10 cellular contexts compared by ENCODE assay signal in genomic region chr13:31965361-31966066, GRCh38.
DNase-seq lines count a peak whose midpoint lies in the region; ATAC-seq, FAIRE-seq and TF ChIP-seq lines count a peak whose summit lies in the region.
"Had no signal": no experiment of that assay in that cellular context is flagged by ENCODE, and none has a peak within 500 bp of the region (broad histone marks: within the 10 kb centered on the region; RNA-seq: fewer than 3 reads in every experiment).

No MANE protein-coding gene starts in this region.

- DNase-seq in heart left ventricle = no peak
- no peak for DNase-seq in right atrium auricular region (ENCODE audit: low spot score)
- DNase-seq in endothelial cell of umbilical vein (ENCODE audit: low read depth, low spot score) = peak; percentile 54
- DNase-seq in T-helper 1 cell = no peak
- DNase-seq in NCI-H2107 treated with DMSO at 0.1 percent for 48 hours (lab: John Stamatoyannopoulos, UW; ENCODE audit: unreplicated experiment) = no peak
- DNase-seq in DMS153 treated with DMSO at 0.1 percent for 48 hours (lab: John Stamatoyannopoulos, UW; ENCODE audit: unreplicated experiment) = no peak
- no peak for DNase-seq in activated CD4-positive, alpha-beta T cell treated with anti-CD3 and anti-CD28 coated beads for 48 hours
- DNase-seq: NCI-H774 had no signal

- no peak overlapping the region for H2AFZ ChIP-seq in endothelial cell of umbilical vein (ENCODE audit: low read depth, low read length)

- peak; percentile 40 for FAIRE-seq in endothelial cell of umbilical vein (lab: Jason Lieb, UNC)

- 9 to 20% (median 11%) methylated on average over 3 of the region's 3 CpGs for WGBS in heart left ventricle, 4 donors

- no peaks in the 10 kb centered on the region for H3K79me2 ChIP-seq in endothelial cell of umbilical vein (ENCODE audit: control insufficient read depth, insufficient read depth, low read length)

- TF ChIP-seq CTCF in heart left ventricle (IDR thresholded peaks at IDR 0.05) (no peak), right atrium auricular region (IDR thresholded peaks at IDR 0.05) (no peak), endothelial cell of umbilical vein (IDR thresholded peaks at IDR 0.05; ENCODE audit: extremely low read depth in 1 of 2, insufficient read depth in 1 of 2, low read depth in 1 of 2, low read length in 2 of 2) (no peak)

- H3K9me3 ChIP-seq in heart left ventricle (no peaks in the 10 kb centered on the region), right atrium auricular region (no peaks in the 10 kb centered on the region), endothelial cell of umbilical vein (replicated peaks; ENCODE audit: control insufficient read depth, insufficient read depth, low read length) (no peaks in the 10 kb centered on the region)

- H3K36me3 ChIP-seq in heart left ventricle (peaks cover 0 to under 1% (median 0%) of the 10 kb centered on the region in 9 donors), right atrium auricular region (no peaks in the 10 kb centered on the region), endothelial cell of umbilical vein (ENCODE audit: control insufficient read depth in 2 of 2, extremely low read depth in 1 of 2, insufficient read depth in 2 of 2, low read length in 2 of 2) (no peaks in the 10 kb centered on the region)

- H3K9ac ChIP-seq in endothelial cell of umbilical vein (replicated peaks; ENCODE audit: extremely low read depth, insufficient read depth, low read length) = no peak overlapping the region

- POLR2A ChIA-PET in endothelial cell of umbilical vein (lab: Charles Lee) = no interaction called here

- CTCF ChIA-PET in endothelial cell of umbilical vein (lab: Charles Lee) = interaction anchor here (1.6 kb wide), 1 partner anchor 12 kb away, joined by 4 read pairs; no protein-coding TSS in a partner anchor

- dilution Hi-C loops in endothelial cell of umbilical vein (cut with MboI; ENCODE audit: extremely low pct_ligation_motif_present, low sequenced_read_pairs) = no loop called here

- H3K4me3 ChIP-seq in heart left ventricle = no peak overlapping the region
- H3K4me3 ChIP-seq in right atrium auricular region = no peak overlapping the region
- H3K4me3 ChIP-seq in endothelial cell of umbilical vein (replicated peaks in 1 of 3; ENCODE audit: insufficient read depth in 1 of 3, low read depth in 1 of 3, low read length in 3 of 3) = no peak overlapping the region

- H3K4me2 ChIP-seq in endothelial cell of umbilical vein (ENCODE audit: insufficient read depth, low read length) = no peak overlapping the region

- peak in 1 of 4 donors; percentile 54 for ATAC-seq in heart left ventricle
- peak; percentile 80 for ATAC-seq in HG03280 (IDR thresholded peaks at IDR 0.05; ENCODE audit: unreplicated experiment)

- no peaks in the 10 kb centered on the region for H3K27me3 ChIP-seq in heart left ventricle
- H3K27me3 ChIP-seq in right atrium auricular region = no peaks in the 10 kb centered on the region
- H3K27me3 ChIP-seq in endothelial cell of umbilical vein (ENCODE audit: control insufficient read depth in 2 of 2, insufficient read depth in 2 of 2, low read length in 2 of 2) = peaks cover 0 to 2% of the 10 kb centered on the region in 2 experiments

- BruUV-seq in endothelial cell of umbilical vein (replicated peaks; lab: Mats Ljungman, UMichigan) = no TSS peak

- H3K27ac ChIP-seq in heart left ventricle (peak overlapping the region in 7 of 12 donors; percentile 5 to 44 (median 30)), right atrium auricular region (peak overlapping the region in 1 of 2 donors; percentile 15), endothelial cell of umbilical vein (ENCODE audit: insufficient read depth, low read depth, low read length) (no peak overlapping the region)
- H3K27ac ChIP-seq: epithelial cell of prostate had no signal

- no peaks in the 10 kb centered on the region for H3K9me1 ChIP-seq in endothelial cell of umbilical vein (replicated peaks; ENCODE audit: control insufficient read depth, extremely low read depth, insufficient read depth, low read length)

- TF ChIP-seq POLR2A in heart left ventricle (IDR thresholded peaks at IDR 0.05) (no peak), endothelial cell of umbilical vein (IDR thresholded peaks at IDR 0.05; ENCODE audit: low read depth, low read length) (no peak)

- no peaks in the 10 kb centered on the region for H4K20me1 ChIP-seq in endothelial cell of umbilical vein (replicated peaks; ENCODE audit: control insufficient read depth, extremely low read depth, insufficient read depth, low read length)

- peaks cover under 1 to 64% (median 40%) of the 10 kb centered on the region in 12 donors for H3K4me1 ChIP-seq in heart left ventricle
- H3K4me1 ChIP-seq in right atrium auricular region = peaks cover 0 to 36% of the 10 kb centered on the region in 2 donors
- H3K4me1 ChIP-seq in endothelial cell of umbilical vein (ENCODE audit: control insufficient read depth, extremely low read depth, insufficient read depth, low read length) = no peaks in the 10 kb centered on the region

- intact Hi-C loops in heart left ventricle (cut with DNase I) (no loop called here), endothelial cell of umbilical vein (cut with micrococcal nuclease) (no loop called here)

TF ChIP-seq in endothelial cell of umbilical vein, 7 proteins besides CTCF, POLR2A, EP300 and RAD21:
- TF ChIP-seq MAX (IDR thresholded peaks at IDR 0.05; ENCODE audit: insufficient read depth, insufficient read length) = no peak
- no peak for TF ChIP-seq POLR2AphosphoS5 (IDR thresholded peaks at IDR 0.05; ENCODE audit: insufficient read depth, low read depth, low read length)
- TF ChIP-seq EZH2 (IDR thresholded peaks at IDR 0.05; ENCODE audit: borderline replicate concordance, low read depth, low read length, severe bottlenecking) = no peak
- TF ChIP-seq FOS (IDR thresholded peaks at IDR 0.05; ENCODE audit: borderline replicate concordance, insufficient read depth, low read length) = no peak
- TF ChIP-seq MYC (IDR thresholded peaks at IDR 0.05; ENCODE audit: low read depth, low read length) = no peak
- no peak for TF ChIP-seq GATA2 (IDR thresholded peaks at IDR 0.05; ENCODE audit: insufficient read depth, insufficient read length, low read depth, low read length)
- TF ChIP-seq JUN (IDR thresholded peaks at IDR 0.05; ENCODE audit: borderline replicate concordance, insufficient read depth, insufficient read length, low read depth) = no peak
TF ChIP-seq in endothelial cell of umbilical vein: peak in this region for 0.
